ENCODE assay signal across 7 cellular contexts in genomic region chr15:20188611-20189010, GRCh38.
A peak's percentile ranks its signal among the peaks of the same experiment; 100 is the strongest.
DNase-seq lines count a peak whose midpoint lies in the region; ATAC-seq and TF ChIP-seq lines count a peak whose summit lies in the region.
"Not testable (repeated sequence)": the region's sequence is repeated elsewhere in the genome, so short reads cannot be mapped to it uniquely, and the experiment has no call there.

No MANE protein-coding gene starts in this region.

- intact Hi-C loops in activated CD4-positive, alpha-beta T cell treated with anti-CD3 and anti-CD28 coated beads, Interleukin-2, amount 10 ng/mL, durations not matched to agents 24 days and 14 days (cut with micrococcal nuclease); right cardiac atrium (cut with DNase I); mucosa of descending colon (cut with DNase I, micrococcal nuclease): not testable (repeated sequence)

- not testable (repeated sequence) for H3K27me3 Mint-ChIP-seq in activated CD4-positive, alpha-beta T cell treated with anti-CD3 and anti-CD28 coated beads, Interleukin-2, amount 10 ng/mL, durations not matched to agents 24 days and 14 days

- not testable (repeated sequence) for H3K9me3 ChIP-seq in right cardiac atrium (ENCODE audit: control insufficient read depth, low read length); osteoblast (ENCODE audit: low read depth, low read length); upper lobe of left lung
- H3K9me3 ChIP-seq in mucosa of descending colon = peaks cover 27% of the 10 kb centered on the region

- not testable (repeated sequence) for H3K27ac ChIP-seq in right cardiac atrium (ENCODE audit: low read length); osteoblast (ENCODE audit: low read depth, low read length); upper lobe of left lung

- H3K4me2 ChIP-seq in osteoblast (ENCODE audit: insufficient read depth, low read length) = not testable (repeated sequence)

- H3K4me3 Mint-ChIP-seq in activated CD4-positive, alpha-beta T cell treated with anti-CD3 and anti-CD28 coated beads, Interleukin-2, amount 10 ng/mL, durations not matched to agents 24 days and 14 days; stimulated activated effector memory CD8-positive, alpha-beta T cell treated with anti-CD3 and anti-CD28 coated beads, Interleukin-12 subunit alpha, Interleukin-12 subunit beta, amount 100 ng/mL, for 72 hours: not testable (repeated sequence)

- H3K27ac Mint-ChIP-seq in activated CD4-positive, alpha-beta T cell treated with anti-CD3 and anti-CD28 coated beads, Interleukin-2, amount 10 ng/mL, durations not matched to agents 24 days and 14 days; stimulated activated effector memory CD8-positive, alpha-beta T cell treated with anti-CD3 and anti-CD28 coated beads, Interleukin-12 subunit alpha, Interleukin-12 subunit beta, amount 100 ng/mL, for 72 hours: not testable (repeated sequence)

- not testable (repeated sequence) for H3K27me3 ChIP-seq in right cardiac atrium (ENCODE audit: control insufficient read depth, insufficient read depth); osteoblast (ENCODE audit: insufficient read depth, low read length); upper lobe of left lung

- ATAC-seq in esophagus mucosa (peak; percentile 12), right cardiac atrium (peak; percentile 25 to 26), mucosa of descending colon (peak; percentile 11), upper lobe of left lung (ENCODE audit: low FRiP score in 2 of 2) (peak; percentile 1 to 38)
- peak; percentile 44 for ATAC-seq in stimulated activated effector memory CD8-positive, alpha-beta T cell treated with anti-CD3 and anti-CD28 coated beads, Interleukin-12 subunit alpha, Interleukin-12 subunit beta, amount 100 ng/mL, for 72 hours

- WGBS in right cardiac atrium = 42% methylated on average over 4 of the region's 4 CpGs
- 42 to 56% methylated on average over 4 of the region's 4 CpGs for WGBS in upper lobe of left lung, 2 donors

- not testable (repeated sequence) for H3K36me3 ChIP-seq in mucosa of descending colon (ENCODE audit: low read depth); osteoblast (ENCODE audit: insufficient read depth, low read length); upper lobe of left lung

- not testable (repeated sequence) for TF ChIP-seq CTCF in mucosa of descending colon (IDR thresholded peaks at IDR 0.05); osteoblast (IDR thresholded peaks at IDR 0.05; ENCODE audit: extremely low read depth, low read depth, low read length); upper lobe of left lung (IDR thresholded peaks at IDR 0.05)

- not testable (repeated sequence) for H3K79me2 ChIP-seq in osteoblast (ENCODE audit: insufficient read depth, low read length)

- peak; percentile 43 for DNase-seq in activated CD4-positive, alpha-beta T cell treated with anti-CD3 and anti-CD28 coated beads, Interleukin-2, amount 10 ng/mL, durations not matched to agents 24 days and 14 days
- not testable (repeated sequence) for DNase-seq in right cardiac atrium; mucosa of descending colon; stimulated activated effector memory CD8-positive, alpha-beta T cell treated with anti-CD3 and anti-CD28 coated beads, Interleukin-12 subunit alpha, Interleukin-12 subunit beta, amount 100 ng/mL, for 72 hours (ENCODE audit: low spot score in 2 of 2); upper lobe of left lung
- peak; percentile 18 for DNase-seq in osteoblast (ENCODE audit: insufficient read length, low spot score, missing footprints)

- H3K4me3 ChIP-seq in right cardiac atrium (ENCODE audit: low read length); mucosa of descending colon; osteoblast (ENCODE audit: insufficient read depth, low read length); upper lobe of left lung: not testable (repeated sequence)

- not testable (repeated sequence) for H4K20me1 ChIP-seq in osteoblast (ENCODE audit: insufficient read depth, low read length)

- not testable (repeated sequence) for TF ChIP-seq EP300 in upper lobe of left lung (IDR thresholded peaks at IDR 0.05)

- TF ChIP-seq POLR2A in upper lobe of left lung (IDR thresholded peaks at IDR 0.05) = not testable (repeated sequence)

- not testable (repeated sequence) for H3K36me3 Mint-ChIP-seq in activated CD4-positive, alpha-beta T cell treated with anti-CD3 and anti-CD28 coated beads, Interleukin-2, amount 10 ng/mL, durations not matched to agents 24 days and 14 days (ENCODE audit: low read depth); stimulated activated effector memory CD8-positive, alpha-beta T cell treated with anti-CD3 and anti-CD28 coated beads, Interleukin-12 subunit alpha, Interleukin-12 subunit beta, amount 100 ng/mL, for 72 hours

- not testable (repeated sequence) for H3K4me1 Mint-ChIP-seq in activated CD4-positive, alpha-beta T cell treated with anti-CD3 and anti-CD28 coated beads, Interleukin-2, amount 10 ng/mL, durations not matched to agents 24 days and 14 days; stimulated activated effector memory CD8-positive, alpha-beta T cell treated with anti-CD3 and anti-CD28 coated beads, Interleukin-12 subunit alpha, Interleukin-12 subunit beta, amount 100 ng/mL, for 72 hours

- not testable (repeated sequence) for H2AFZ ChIP-seq in osteoblast (ENCODE audit: low read length)

- H3K4me1 ChIP-seq in right cardiac atrium (ENCODE audit: control insufficient read depth, insufficient read depth, low read length); mucosa of descending colon (ENCODE audit: low read depth); osteoblast (ENCODE audit: insufficient read depth, low read length); upper lobe of left lung: not testable (repeated sequence)

- not testable (repeated sequence) for H3K9me3 Mint-ChIP-seq in activated CD4-positive, alpha-beta T cell treated with anti-CD3 and anti-CD28 coated beads, Interleukin-2, amount 10 ng/mL, durations not matched to agents 24 days and 14 days; stimulated activated effector memory CD8-positive, alpha-beta T cell treated with anti-CD3 and anti-CD28 coated beads, Interleukin-12 subunit alpha, Interleukin-12 subunit beta, amount 100 ng/mL, for 72 hours
